Comparison of ENCODE assay signal across 10 cellular contexts in genomic region chr2:127039387-127040031, GRCh38.
DNase-seq lines count a peak whose midpoint lies in the region; ATAC-seq lines count a peak whose summit lies in the region.
"Had no signal": no experiment of that assay in that cellular context is flagged by ENCODE, and none has a peak within 500 bp of the region (broad histone marks: within the 10 kb centered on the region; RNA-seq: fewer than 3 reads in every experiment).

No MANE protein-coding gene starts in this region.

- H3K4me3 Mint-ChIP-seq in naive B cell: no peak overlapping the region
- H3K4me3 Mint-ChIP-seq: T-helper 1 cell treated with Interleukin-12 subunit alpha and Interleukin-12 subunit beta and Interleukin-4 antibody, amounts not matched to agents 30 μg/mL and 1 μg/mL, for 36 hours had no signal

- no peaks in the 10 kb centered on the region for H3K36me3 Mint-ChIP-seq in naive B cell

- no peak overlapping the region for H3K27ac Mint-ChIP-seq in naive B cell
- H3K27ac Mint-ChIP-seq: T-helper 1 cell treated with Interleukin-12 subunit alpha and Interleukin-12 subunit beta and Interleukin-4 antibody, amounts not matched to agents 30 μg/mL and 1 μg/mL, for 36 hours had no signal

- H3K9me3 Mint-ChIP-seq in naive B cell: no peaks in the 10 kb centered on the region
- H3K9me3 Mint-ChIP-seq: T-helper 1 cell treated with Interleukin-12 subunit alpha and Interleukin-12 subunit beta and Interleukin-4 antibody, amounts not matched to agents 30 μg/mL and 1 μg/mL, for 36 hours had no signal

- ATAC-seq in GM18520 (IDR thresholded peaks at IDR 0.05; ENCODE audit: unreplicated experiment) (peak; percentile 61), GM21447 (IDR thresholded peaks at IDR 0.05; ENCODE audit: unreplicated experiment) (peak; percentile 61), HG03159 (IDR thresholded peaks at IDR 0.05; ENCODE audit: unreplicated experiment) (peak; percentile 60), naive B cell (ENCODE audit: low read depth in 2 of 2) (peak; percentile 35 to 39)

- peaks cover 0 to 2% (median 0%) of the 10 kb centered on the region in 3 donors for H3K4me1 Mint-ChIP-seq in naive B cell

- DNase-seq in naive B cell: no peak
- DNase-seq in RPMI8226: no peak
- no peak for DNase-seq in amniotic stem cell (lab: John Stamatoyannopoulos, UW)
- DNase-seq in glomerular visceral epithelial cell (ENCODE audit: extremely low spot score): no peak
- DNase-seq in CD1c-positive myeloid dendritic cell (ENCODE audit: extremely low spot score): no peak
- DNase-seq: activated gamma-delta T cell had no signal

- H3K27me3 Mint-ChIP-seq in naive B cell: peaks cover 0 to 6% (median 0%) of the 10 kb centered on the region in 3 donors
